Comparison of ENCODE assay signal across 26 cellular contexts in the genomic region with DNA sequence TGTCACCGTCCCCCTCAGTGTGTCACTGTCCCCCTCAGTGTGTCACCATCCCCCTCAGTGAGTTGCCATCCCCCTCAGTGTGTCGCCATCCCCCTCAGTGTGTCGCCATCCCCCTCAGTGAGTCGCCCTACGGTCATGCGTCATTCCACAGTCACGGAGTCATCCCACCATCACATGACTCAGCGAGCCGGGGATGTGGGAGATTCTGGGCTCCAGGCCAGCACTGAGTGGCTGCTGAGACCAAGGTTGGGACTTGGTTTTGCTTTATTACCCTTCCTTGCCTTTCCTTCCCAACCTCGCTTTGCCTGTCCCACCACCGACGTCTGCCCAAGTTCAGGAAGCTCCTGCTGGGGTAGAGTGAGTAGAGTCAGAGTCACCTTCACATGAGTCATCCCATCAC.
DNase-seq lines count a peak whose midpoint lies in the region; ATAC-seq and TF ChIP-seq lines count a peak whose summit lies in the region.
"Had no signal": no experiment of that assay in that cellular context is flagged by ENCODE, and none has a peak within 500 bp of the region (broad histone marks: within the 10 kb centered on the region; RNA-seq: fewer than 3 reads in every experiment).

No MANE protein-coding gene starts in this region.

- H2BK15ac ChIP-seq in neuronal stem cell (ENCODE audit: low read length): no peak overlapping the region

- no peaks in the 10 kb centered on the region for H3K79me2 ChIP-seq in GM23248 (ENCODE audit: insufficient read depth)

- H2BK120ac ChIP-seq in neuronal stem cell (ENCODE audit: low read depth, low read length): no peak overlapping the region

- H3K4me1 ChIP-seq in GM23248 (ENCODE audit: insufficient read depth) (no peaks in the 10 kb centered on the region), neuronal stem cell (ENCODE audit: control insufficient read depth in 2 of 2, insufficient read depth in 1 of 2, low read depth in 1 of 2, low read length in 2 of 2) (no peaks in the 10 kb centered on the region), HAP-1 (no peaks in the 10 kb centered on the region)
- H3K4me1 ChIP-seq: sigmoid colon had no signal

- 50 to 61% methylated on average over 10 to 12 of the region's 12 CpGs for WGBS in GM23248 (ENCODE audit: low coverage in 1 of 2, low lambda C conversion rate in 2 of 2, missing lambda C conversion rate in 2 of 2), 2 experiments
- WGBS in neuronal stem cell (ENCODE audit: extremely low coverage in 2 of 2, insufficient read length in 2 of 2, insufficient replicate concordance in 1 of 2), 2 donors: no CpG with 5 or more reads among the region's 12 CpGs

- H3K27ac ChIP-seq in GM23248 (no peak overlapping the region), neuronal stem cell (replicated peaks; ENCODE audit: low read length) (no peak overlapping the region)
- H3K27ac ChIP-seq: neutrophil, sigmoid colon had no signal

- H2AFZ ChIP-seq in GM23248 (no peak overlapping the region), neuronal stem cell (ENCODE audit: low read length) (no peak overlapping the region)

- ATAC-seq in HG02798 (IDR thresholded peaks at IDR 0.05; ENCODE audit: poor library complexity, unreplicated experiment): no peak
- ATAC-seq: left lobe of liver, SK-N-SH treated with all-trans-retinoic acid at 6 μM for 48 hours had no signal

- H3K36me3 Mint-ChIP-seq in chondrocyte (ENCODE audit: low read depth): no peaks in the 10 kb centered on the region
- H3K36me3 Mint-ChIP-seq: immature natural killer cell had no signal

- no peak overlapping the region for H3K4ac ChIP-seq in neuronal stem cell (ENCODE audit: low read length)

- peak overlapping the region; percentile 17 for H4K8ac ChIP-seq in neuronal stem cell (ENCODE audit: low read depth, low read length)

- H3K27me3 ChIP-seq in GM23248 (replicated peaks; ENCODE audit: insufficient read depth) (no peaks in the 10 kb centered on the region), MG63 (no peaks in the 10 kb centered on the region), neuronal stem cell (ENCODE audit: control insufficient read depth in 3 of 3, insufficient read depth in 3 of 3, low read depth in 1 of 3, low read length in 3 of 3) (no peaks in the 10 kb centered on the region), HAP-1 (ENCODE audit: low read depth) (no peaks in the 10 kb centered on the region)
- H3K27me3 ChIP-seq: neutrophil, sigmoid colon had no signal

- H3K9me3 Mint-ChIP-seq in chondrocyte (ENCODE audit: low read depth): peaks cover 24% of the 10 kb centered on the region

- no peak overlapping the region for H3K4me3 ChIP-seq in GM23248
- H3K4me3 ChIP-seq in MG63: no peak overlapping the region
- H3K4me3 ChIP-seq in neuronal stem cell (ENCODE audit: low read length in 2 of 2): no peak overlapping the region
- no peak overlapping the region for H3K4me3 ChIP-seq in HAP-1
- H3K4me3 ChIP-seq: sigmoid colon had no signal

- no peaks in the 10 kb centered on the region for H3K36me3 ChIP-seq in GM23248 (ENCODE audit: low read depth)
- no peaks in the 10 kb centered on the region for H3K36me3 ChIP-seq in MG63
- no peaks in the 10 kb centered on the region for H3K36me3 ChIP-seq in neuronal stem cell (replicated peaks in 1 of 2; ENCODE audit: control insufficient read depth in 2 of 2, insufficient read depth in 2 of 2, low read length in 2 of 2)
- no peaks in the 10 kb centered on the region for H3K36me3 ChIP-seq in HAP-1 (replicated peaks)
- H3K36me3 ChIP-seq: neutrophil, sigmoid colon had no signal

- DNase-seq in GM23248 (peak; percentile 6), MG63 (peak; percentile 50), chondrocyte (ENCODE audit: low spot score) (no peak), neuronal stem cell (ENCODE audit: low spot score) (no peak), HAP-1 (ENCODE audit: low spot score in 2 of 2) (no peak)
- DNase-seq in stimulated activated CD4-positive, alpha-beta T cell treated with anti-CD3 and anti-CD28 coated beads, Interleukin-2, amount 100 ng/mL, for 24 hours: no peak
- DNase-seq: activated CD8-positive, alpha-beta memory T cell treated with anti-CD3 and anti-CD28 coated beads for 24 hours; activated naive CD4-positive, alpha-beta T cell treated with anti-CD3 and anti-CD28 coated beads, Interleukin-2, amount 10 ng/mL, durations not matched to agents 7 days and 5 days; activated T-cell treated with anti-CD3 and anti-CD28 coated beads, Interleukin-2, amount 50 U/mL, for 1 hour; central memory CD4-positive, alpha-beta T cell; EL; endodermal cell; hypothalamus; immature natural killer cell; NCI-H2029 treated with DMSO at 0.1 percent for 48 hours; NCI-H446; sigmoid colon; stimulated activated naive CD4-positive, alpha-beta T cell treated with Interleukin-2 at 50 U/mL for 16 hours; T-helper 2 cell had no signal

- H3K23ac ChIP-seq in neuronal stem cell (ENCODE audit: low read depth, low read length, poor library complexity): peak overlapping the region; percentile 43

- H3K14ac ChIP-seq in neuronal stem cell (ENCODE audit: low read length): no peak overlapping the region

- no peaks in the 10 kb centered on the region for H3K4me1 Mint-ChIP-seq in chondrocyte (ENCODE audit: low read depth)
- H3K4me1 Mint-ChIP-seq: activated naive CD4-positive, alpha-beta T cell treated with anti-CD3 and anti-CD28 coated beads, Interleukin-2, amount 10 ng/mL, durations not matched to agents 7 days and 5 days; endodermal cell; immature natural killer cell; memory B cell had no signal

- H4K91ac ChIP-seq in neuronal stem cell (ENCODE audit: low read depth, low read length, poor library complexity): no peak overlapping the region

- peaks cover 4% of the 10 kb centered on the region for H3K79me1 ChIP-seq in neuronal stem cell (ENCODE audit: low read depth, low read length)

- H3K4me2 ChIP-seq in GM23248 (ENCODE audit: unreplicated experiment) (no peak overlapping the region), neuronal stem cell (ENCODE audit: insufficient read depth, low read length, poor library complexity, severe bottlenecking) (no peak overlapping the region)

- no peaks in the 10 kb centered on the region for H3F3A ChIP-seq in GM23248 (ENCODE audit: insufficient read depth)

- H4K20me1 ChIP-seq in GM23248 (ENCODE audit: insufficient read depth): no peaks in the 10 kb centered on the region

- H3K18ac ChIP-seq in neuronal stem cell (ENCODE audit: low read length): no peak overlapping the region

- H3K9ac ChIP-seq in GM23248 (no peak overlapping the region), neuronal stem cell (ENCODE audit: low read depth, low read length, poor library complexity) (peak overlapping the region; percentile 21)

- no peaks in the 10 kb centered on the region for H3K9me2 ChIP-seq in GM23248 (ENCODE audit: insufficient read depth)

- no peak overlapping the region for H2AK5ac ChIP-seq in neuronal stem cell (ENCODE audit: low read depth, low read length)

- no peak overlapping the region for H2BK12ac ChIP-seq in neuronal stem cell (ENCODE audit: low read length)

- no peak overlapping the region for H2BK5ac ChIP-seq in neuronal stem cell (ENCODE audit: low read length)

- TF ChIP-seq CTCF in chondrocyte (IDR thresholded peaks at IDR 0.05): no peak

- H3K9me3 ChIP-seq in GM23248 (ENCODE audit: low read depth) (no peaks in the 10 kb centered on the region), MG63 (no peaks in the 10 kb centered on the region), neuronal stem cell (replicated peaks in 1 of 2; ENCODE audit: control insufficient read depth in 2 of 2, insufficient read depth in 1 of 2, low read depth in 1 of 2, low read length in 2 of 2) (peaks cover 2 to 3% of the 10 kb centered on the region in 2 donors), HAP-1 (no peaks in the 10 kb centered on the region)
- H3K9me3 ChIP-seq: neutrophil, sigmoid colon had no signal

- no peaks in the 10 kb centered on the region for H3K27me3 Mint-ChIP-seq in chondrocyte (ENCODE audit: low read depth)
- H3K27me3 Mint-ChIP-seq: activated naive CD4-positive, alpha-beta T cell treated with anti-CD3 and anti-CD28 coated beads, Interleukin-2, amount 10 ng/mL, durations not matched to agents 7 days and 5 days; dendritic cell treated with granulocyte-macrophage colony-stimulating factor and Interleukin-4, amounts not matched to agents 40 ng/mL and 50 ng/mL, for 4 days; memory B cell had no signal

- in situ Hi-C loops in GM23248 (cut with MboI): no loop called here
- in situ Hi-C loops in HAP-1 (cut with MboI; ENCODE audit: low sequenced_read_pairs): no loop called here

- H3K27ac Mint-ChIP-seq in chondrocyte (ENCODE audit: unreplicated experiment): peak overlapping the region; percentile 66
- H3K27ac Mint-ChIP-seq: activated naive CD4-positive, alpha-beta T cell treated with anti-CD3 and anti-CD28 coated beads, Interleukin-2, amount 10 ng/mL, durations not matched to agents 7 days and 5 days; dendritic cell treated with granulocyte-macrophage colony-stimulating factor and Interleukin-4, amounts not matched to agents 40 ng/mL and 50 ng/mL, for 4 days; endodermal cell; immature natural killer cell; memory B cell; progenitor cell of endocrine pancreas had no signal

- H3K4me3 Mint-ChIP-seq in chondrocyte (ENCODE audit: unreplicated experiment): no peak overlapping the region
- H3K4me3 Mint-ChIP-seq: activated naive CD4-positive, alpha-beta T cell treated with anti-CD3 and anti-CD28 coated beads, Interleukin-2, amount 10 ng/mL, durations not matched to agents 7 days and 5 days; dendritic cell treated with granulocyte-macrophage colony-stimulating factor and Interleukin-4, amounts not matched to agents 40 ng/mL and 50 ng/mL, for 4 days; endodermal cell; immature natural killer cell; memory B cell had no signal

Comparison
In these comparisons a context has a peak if more than half of its experiments do, and no peak if none do; other contexts are left out.
1. DNase-seq: peak in GM23248 (single experiment) and MG63 (single experiment); none in chondrocyte (single experiment), neuronal stem cell (single experiment), stimulated activated CD4-positive, alpha-beta T cell treated with anti-CD3 and anti-CD28 coated beads, Interleukin-2, amount 100 ng/mL, for 24 hours (0 of 2) and HAP-1 (0 of 2).